Comparison of ENCODE assay signal across 11 cellular contexts in the genomic region with DNA sequence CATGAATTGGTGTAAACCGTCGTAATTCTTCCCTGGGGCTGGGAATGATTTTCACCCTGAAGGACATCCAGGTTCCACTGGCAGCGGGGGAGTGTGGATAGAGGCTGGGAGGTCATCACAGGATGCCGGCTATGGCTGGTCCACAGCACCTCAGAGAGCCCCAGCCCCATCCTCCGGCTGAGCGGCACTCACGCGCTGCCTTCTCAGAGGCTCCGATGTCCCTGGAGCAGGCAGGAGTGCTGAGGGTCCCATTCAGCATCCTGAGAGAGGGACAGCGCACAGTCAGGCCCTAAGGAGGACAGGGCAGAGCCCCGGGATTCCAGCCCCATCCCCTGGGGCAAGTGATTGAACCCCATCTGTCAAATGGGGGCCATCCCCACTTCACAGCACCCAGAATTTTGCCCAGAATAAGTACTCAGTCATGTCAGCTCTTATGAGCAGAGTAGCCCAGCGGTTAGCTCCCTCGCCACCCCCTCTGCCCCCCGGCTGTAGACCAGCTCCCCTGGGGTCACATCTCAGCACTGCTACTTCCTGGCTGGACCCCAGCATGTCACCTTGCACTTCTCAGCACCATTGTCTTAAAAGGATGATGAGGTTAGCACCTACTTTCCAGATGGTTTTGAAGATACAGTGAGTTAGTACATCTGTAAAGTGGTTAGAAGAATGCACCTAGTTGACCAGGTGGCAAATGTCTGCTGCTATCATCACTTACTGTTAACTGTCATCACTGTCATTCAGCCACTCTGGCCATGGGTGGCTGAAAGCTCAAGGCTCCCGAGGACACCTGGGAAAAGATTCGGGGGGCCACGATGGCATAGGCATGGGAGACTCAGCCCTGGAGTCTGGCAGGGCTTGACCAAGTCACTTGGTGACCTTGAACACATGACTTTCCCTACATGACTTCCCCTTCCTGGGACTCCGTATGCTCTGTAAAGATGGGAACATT. TPM values are rescaled to one million over a fixed set of nuclear protein-coding genes. Genes with fewer than 3 reads are reported as not detected.
DNase-seq lines count a peak whose midpoint lies in the region; ATAC-seq and TF ChIP-seq lines count a peak whose summit lies in the region.
"Had no signal": no experiment of that assay in that cellular context is flagged by ENCODE, and none has a peak within 500 bp of the region (broad histone marks: within the 10 kb centered on the region; RNA-seq: fewer than 3 reads in every experiment).

No MANE protein-coding gene starts in this region.

- intact Hi-C loops in right cardiac atrium (cut with DNase I), result loop anchor here in 3 of 4 donors (2.0 to 5.0 kb wide), 2 partner anchors 39 to 40 kb away; no protein-coding TSS in a partner anchor
- intact Hi-C loops in tibial artery (cut with DNase I; ENCODE audit: low total_unique reads), result loop anchor here (2.0 kb wide), 1 partner anchor 39 kb away; no protein-coding TSS in a partner anchor

- H3K9me3 ChIP-seq in right cardiac atrium (ENCODE audit: control insufficient read depth, low read length), result no peaks in the 10 kb centered on the region
- H3K9me3 ChIP-seq in tibial artery, result no peaks in the 10 kb centered on the region

- peaks cover 99% of the 10 kb centered on the region for H3K36me3 Mint-ChIP-seq in activated T-cell treated with anti-CD3 and anti-CD28 coated beads, Interleukin-2, amount 50 U/mL, for 24 hours (ENCODE audit: low read depth)
- H3K36me3 Mint-ChIP-seq in activated T-cell treated with anti-CD3 and anti-CD28 coated beads, Interleukin-2, amount 50 U/mL, for 4 hours (ENCODE audit: insufficient read depth), result peaks cover 20% of the 10 kb centered on the region
- peaks cover 63% of the 10 kb centered on the region for H3K36me3 Mint-ChIP-seq in activated CD4-positive, alpha-beta memory T cell treated with anti-CD3 and anti-CD28 coated beads, Interleukin-2, amount 10 ng/mL, durations not matched to agents 7 days and 5 days (ENCODE audit: low read depth)
- peaks cover 47 to 62% of the 10 kb centered on the region in 2 donors for H3K36me3 Mint-ChIP-seq in stimulated activated naive B cell treated with anti-CD40 and anti-IgM and Interleukin-4, amounts not matched to agents 10 μg/mL and 1 μg/mL and 100 μg/mL, for 72 hours

- H3K36me3 ChIP-seq in tibial artery, result peaks cover 33 to 70% (median 58%) of the 10 kb centered on the region in 3 donors

- peak overlapping the region; percentile 21 for H3K4me3 Mint-ChIP-seq in activated T-cell treated with anti-CD3 and anti-CD28 coated beads, Interleukin-2, amount 50 U/mL, for 24 hours
- H3K4me3 Mint-ChIP-seq in activated T-cell treated with anti-CD3 and anti-CD28 coated beads, Interleukin-2, amount 50 U/mL, for 4 hours, result no peak overlapping the region
- no peak overlapping the region for H3K4me3 Mint-ChIP-seq in activated CD4-positive, alpha-beta memory T cell treated with anti-CD3 and anti-CD28 coated beads, Interleukin-2, amount 10 ng/mL, durations not matched to agents 7 days and 5 days
- H3K4me3 Mint-ChIP-seq in stimulated activated naive B cell treated with anti-CD40 and anti-IgM and Interleukin-4, amounts not matched to agents 10 μg/mL and 1 μg/mL and 100 μg/mL, for 72 hours, result no peak overlapping the region
- H3K4me3 Mint-ChIP-seq: nephron had no signal

- no peak for TF ChIP-seq CTCF in tibial artery (IDR thresholded peaks at IDR 0.05)

- H3K27me3 Mint-ChIP-seq in activated T-cell treated with anti-CD3 and anti-CD28 coated beads, Interleukin-2, amount 50 U/mL, for 24 hours, result no peaks in the 10 kb centered on the region
- no peaks in the 10 kb centered on the region for H3K27me3 Mint-ChIP-seq in activated T-cell treated with anti-CD3 and anti-CD28 coated beads, Interleukin-2, amount 50 U/mL, for 4 hours (ENCODE audit: low read depth)
- H3K27me3 Mint-ChIP-seq in activated CD4-positive, alpha-beta memory T cell treated with anti-CD3 and anti-CD28 coated beads, Interleukin-2, amount 10 ng/mL, durations not matched to agents 7 days and 5 days, result no peaks in the 10 kb centered on the region
- no peaks in the 10 kb centered on the region for H3K27me3 Mint-ChIP-seq in stimulated activated naive B cell treated with anti-CD40 and anti-IgM and Interleukin-4, amounts not matched to agents 10 μg/mL and 1 μg/mL and 100 μg/mL, for 72 hours
- H3K27me3 Mint-ChIP-seq: activated CD4-positive, alpha-beta T cell treated with anti-CD3 and anti-CD28 coated beads, Interleukin-2, amount 10 ng/mL, durations not matched to agents 24 days and 14 days had no signal

- H3K4me1 Mint-ChIP-seq in activated T-cell treated with anti-CD3 and anti-CD28 coated beads, Interleukin-2, amount 50 U/mL, for 24 hours (ENCODE audit: low read depth), result peaks cover 68% of the 10 kb centered on the region
- peaks cover 61% of the 10 kb centered on the region for H3K4me1 Mint-ChIP-seq in activated T-cell treated with anti-CD3 and anti-CD28 coated beads, Interleukin-2, amount 50 U/mL, for 4 hours (ENCODE audit: low read depth)
- peaks cover 50% of the 10 kb centered on the region for H3K4me1 Mint-ChIP-seq in activated CD4-positive, alpha-beta memory T cell treated with anti-CD3 and anti-CD28 coated beads, Interleukin-2, amount 10 ng/mL, durations not matched to agents 7 days and 5 days
- H3K4me1 Mint-ChIP-seq in stimulated activated naive B cell treated with anti-CD40 and anti-IgM and Interleukin-4, amounts not matched to agents 10 μg/mL and 1 μg/mL and 100 μg/mL, for 72 hours, result peaks cover 31 to 48% of the 10 kb centered on the region in 2 donors

- no peak for DNase-seq in activated T-cell treated with anti-CD3 and anti-CD28 coated beads, Interleukin-2, amount 50 U/mL, for 24 hours
- no peak for DNase-seq in activated T-cell treated with anti-CD3 and anti-CD28 coated beads, Interleukin-2, amount 50 U/mL, for 4 hours
- DNase-seq in activated CD4-positive, alpha-beta memory T cell treated with anti-CD3 and anti-CD28 coated beads, Interleukin-2, amount 10 ng/mL, durations not matched to agents 7 days and 5 days, result no peak
- peak in 2 of 3 donors; percentile 48 to 50 for DNase-seq in right cardiac atrium
- no peak for DNase-seq in stimulated activated naive B cell treated with anti-CD40 and anti-IgM and Interleukin-4, amounts not matched to agents 10 μg/mL and 1 μg/mL and 100 μg/mL, for 72 hours
- no peak for DNase-seq in tibial artery
- no peak for DNase-seq in HuH-7 (ENCODE audit: low spot score)

- 76% methylated on average over 18 of the region's 18 CpGs for WGBS in right cardiac atrium

- H3K27ac ChIP-seq in right cardiac atrium (ENCODE audit: low read length) (no peak overlapping the region), tibial artery (no peak overlapping the region)

- H3K4me3 ChIP-seq in right cardiac atrium (ENCODE audit: low read length), result no peak overlapping the region
- H3K4me3 ChIP-seq in tibial artery, result no peak overlapping the region

- POLR2A ChIA-PET in activated CD4-positive, alpha-beta memory T cell treated with anti-CD3 and anti-CD28 coated beads, Interleukin-2, amount 10 ng/mL, durations not matched to agents 7 days and 5 days (lab: Charles Lee), result interaction anchor here (0.6 to 5.3 kb wide), 4 partner anchors 11 to 39 kb away, joined by 3 to 53 read pairs (median 5); a partner anchor contains a TSS

- no peaks in the 10 kb centered on the region for H3K9me3 Mint-ChIP-seq in activated T-cell treated with anti-CD3 and anti-CD28 coated beads, Interleukin-2, amount 50 U/mL, for 24 hours
- no peaks in the 10 kb centered on the region for H3K9me3 Mint-ChIP-seq in activated T-cell treated with anti-CD3 and anti-CD28 coated beads, Interleukin-2, amount 50 U/mL, for 4 hours
- no peaks in the 10 kb centered on the region for H3K9me3 Mint-ChIP-seq in activated CD4-positive, alpha-beta memory T cell treated with anti-CD3 and anti-CD28 coated beads, Interleukin-2, amount 10 ng/mL, durations not matched to agents 7 days and 5 days
- no peaks in the 10 kb centered on the region for H3K9me3 Mint-ChIP-seq in stimulated activated naive B cell treated with anti-CD40 and anti-IgM and Interleukin-4, amounts not matched to agents 10 μg/mL and 1 μg/mL and 100 μg/mL, for 72 hours
- H3K9me3 Mint-ChIP-seq: activated CD4-positive, alpha-beta T cell treated with anti-CD3 and anti-CD28 coated beads, Interleukin-2, amount 10 ng/mL, durations not matched to agents 24 days and 14 days; nephron had no signal

- no peaks in the 10 kb centered on the region for H3K27me3 ChIP-seq in right cardiac atrium (ENCODE audit: control insufficient read depth, insufficient read depth)
- no peaks in the 10 kb centered on the region for H3K27me3 ChIP-seq in tibial artery

- H3K27ac Mint-ChIP-seq in activated T-cell treated with anti-CD3 and anti-CD28 coated beads, Interleukin-2, amount 50 U/mL, for 24 hours, result peak overlapping the region; percentile 91
- peak overlapping the region; percentile 66 for H3K27ac Mint-ChIP-seq in activated CD4-positive, alpha-beta memory T cell treated with anti-CD3 and anti-CD28 coated beads, Interleukin-2, amount 10 ng/mL, durations not matched to agents 7 days and 5 days
- H3K27ac Mint-ChIP-seq in stimulated activated naive B cell treated with anti-CD40 and anti-IgM and Interleukin-4, amounts not matched to agents 10 μg/mL and 1 μg/mL and 100 μg/mL, for 72 hours, result peak overlapping the region; percentile 93

- ATAC-seq in activated T-cell treated with anti-CD3 and anti-CD28 coated beads, Interleukin-2, amount 50 U/mL, for 4 hours, result no peak
- ATAC-seq in right cardiac atrium, result no peak
- ATAC-seq in stimulated activated naive B cell treated with anti-CD40 and anti-IgM and Interleukin-4, amounts not matched to agents 10 μg/mL and 1 μg/mL and 100 μg/mL, for 72 hours (replicated peaks), result no peak
- no peak for ATAC-seq in HG03139 (IDR thresholded peaks at IDR 0.05; ENCODE audit: unreplicated experiment)

- CTCF ChIA-PET in activated CD4-positive, alpha-beta memory T cell treated with anti-CD3 and anti-CD28 coated beads, Interleukin-2, amount 10 ng/mL, durations not matched to agents 7 days and 5 days (lab: Charles Lee), result interaction anchor here (0.6 to 4.2 kb wide), 7 partner anchors 9 to 372 kb away, joined by 3 to 57 read pairs (median 4); no protein-coding TSS in a partner anchor

- H3K4me1 ChIP-seq in right cardiac atrium (ENCODE audit: control insufficient read depth, insufficient read depth, low read length), result no peaks in the 10 kb centered on the region
- peaks cover 0 to 5% (median 2%) of the 10 kb centered on the region in 4 donors for H3K4me1 ChIP-seq in tibial artery

RNA-seq across cellular contexts. Expression of a gene that starts 11.9 kb away (rescaled TPM):
- 100 to 1,000 TPM; 162 to 192 (median 170) TPM for total RNA-seq in activated T-cell treated with anti-CD3 and anti-CD28 coated beads, Interleukin-2, amount 50 U/mL, for 4 hours
- 100 to 1,000 TPM in 1 of 2 experiments, 10 to 100 TPM in 1; 98.2 to 106 TPM for total RNA-seq in activated CD4-positive, alpha-beta memory T cell treated with anti-CD3 and anti-CD28 coated beads, Interleukin-2, amount 10 ng/mL, durations not matched to agents 7 days and 5 days
- 10 to 100 TPM; 27.9 to 37.4 (median 32.7) TPM for total RNA-seq in right cardiac atrium
- polyA plus RNA-seq in right cardiac atrium, result 32.0 TPM

RNA-seq across cellular contexts. Expression of a gene that starts 18.3 kb away (rescaled TPM):
- 1 to 10 TPM; 1.1 to 2.3 (median 1.2) TPM for total RNA-seq in activated T-cell treated with anti-CD3 and anti-CD28 coated beads, Interleukin-2, amount 50 U/mL, for 4 hours
- total RNA-seq in activated CD4-positive, alpha-beta memory T cell treated with anti-CD3 and anti-CD28 coated beads, Interleukin-2, amount 10 ng/mL, durations not matched to agents 7 days and 5 days, result under 1 TPM; 0.43 to 0.50 TPM
- 100 to 1,000 TPM in 1 of 4 donors, 10 to 100 TPM in 3; 74.3 to 134 (median 87.1) TPM for total RNA-seq in right cardiac atrium
- polyA plus RNA-seq in right cardiac atrium, result 89.1 TPM

RNA-seq across cellular contexts. Expression of a gene that starts 29.5 kb away (rescaled TPM):
- under 1 TPM in 2 of 3 donors, not detected in 1; 0.26 to 0.38 TPM for total RNA-seq in activated T-cell treated with anti-CD3 and anti-CD28 coated beads, Interleukin-2, amount 50 U/mL, for 4 hours
- total RNA-seq in activated CD4-positive, alpha-beta memory T cell treated with anti-CD3 and anti-CD28 coated beads, Interleukin-2, amount 10 ng/mL, durations not matched to agents 7 days and 5 days, result not detected
- 1 to 10 TPM; 3.9 to 7.0 (median 5.0) TPM for total RNA-seq in right cardiac atrium
- polyA plus RNA-seq in right cardiac atrium, result 1.5 TPM
- total RNA-seq: HT1080 had no signal

RNA-seq across cellular contexts. Expression of a gene that starts 48.0 kb away (rescaled TPM):
- 1 to 10 TPM; 2.4 to 2.6 (median 2.6) TPM for total RNA-seq in activated T-cell treated with anti-CD3 and anti-CD28 coated beads, Interleukin-2, amount 50 U/mL, for 4 hours
- total RNA-seq in activated CD4-positive, alpha-beta memory T cell treated with anti-CD3 and anti-CD28 coated beads, Interleukin-2, amount 10 ng/mL, durations not matched to agents 7 days and 5 days, result 10 to 100 TPM; 18.3 to 18.9 TPM
- 1 to 10 TPM; 3.3 to 5.1 (median 4.3) TPM for total RNA-seq in right cardiac atrium
- polyA plus RNA-seq in right cardiac atrium, result 1.1 TPM

Comparison
In these comparisons a context has a peak if more than half of its experiments do, and no peak if none do; other contexts are left out.
1. DNase-seq: peak in right cardiac atrium (2 of 3); none in activated T-cell treated with anti-CD3 and anti-CD28 coated beads, Interleukin-2, amount 50 U/mL, for 24 hours (single experiment), activated T-cell treated with anti-CD3 and anti-CD28 coated beads, Interleukin-2, amount 50 U/mL, for 4 hours (single experiment), activated CD4-positive, alpha-beta memory T cell treated with anti-CD3 and anti-CD28 coated beads, Interleukin-2, amount 10 ng/mL, durations not matched to agents 7 days and 5 days (single experiment), stimulated activated naive B cell treated with anti-CD40 and anti-IgM and Interleukin-4, amounts not matched to agents 10 μg/mL and 1 μg/mL and 100 μg/mL, for 72 hours (single experiment), tibial artery (0 of 2) and HuH-7 (single experiment).
2. RNA of a gene that starts 18.3 kb away (total RNA-seq): 74.3 to 134 TPM in right cardiac atrium; 1.1 to 2.3 TPM in activated T-cell treated with anti-CD3 and anti-CD28 coated beads, Interleukin-2, amount 50 U/mL, for 4 hours and 0.43 to 0.50 TPM in activated CD4-positive, alpha-beta memory T cell treated with anti-CD3 and anti-CD28 coated beads, Interleukin-2, amount 10 ng/mL, durations not matched to agents 7 days and 5 days; every median in the first group is over 10 times any median in the second.
3. Peak in every context shown above with its lines, with median percentiles within 50 percentile points of each other: H3K27ac Mint-ChIP-seq.